Comparison of ENCODE assay signal across 21 cellular contexts in genomic region chr2:61922714-61923113, GRCh38.
"Had no signal": no experiment of that assay in that cellular context is flagged by ENCODE, and none has a peak within 500 bp of the region (broad histone marks: within the 10 kb centered on the region; RNA-seq: fewer than 3 reads in every experiment).

No MANE protein-coding gene starts in this region.

- H3K27ac ChIP-seq: SJSA1 had no signal

- H3K4me3 ChIP-seq: MG63, SJSA1 had no signal

- DNase-seq: IMR-90, Karpas-422, KG1, MG63, NCI-H1105, NCI-H1417, NCI-H1436 treated with DMSO at 0.1 percent for 48 hours, NCI-H1694, NCI-H187 treated with DMSO at 0.1 percent for 48 hours, NCI-H2029 treated with DMSO at 0.1 percent for 48 hours, NCI-H2171, NCI-H226, NCI-H446, NCI-H510A, NCI-H524 treated with DMSO at 0.1 percent for 48 hours, NCI-H69, NCI-H774, Right ventricle myocardium superior, RPMI8226, SIG-M5 had no signal

- H3K9me3 ChIP-seq: MG63, SJSA1 had no signal

- H3K27me3 ChIP-seq: MG63, SJSA1 had no signal

- H3K36me3 ChIP-seq: MG63, SJSA1 had no signal
